Comparison of ENCODE assay signal across 16 cellular contexts in genomic region chr22:44049369-44050231, GRCh38. TPM values are rescaled to one million over a fixed set of nuclear protein-coding genes. Genes with fewer than 3 reads are reported as not detected.
DNase-seq lines count a peak whose midpoint lies in the region; ATAC-seq and TF ChIP-seq lines count a peak whose summit lies in the region.
"Had no signal": no experiment of that assay in that cellular context is flagged by ENCODE, and none has a peak within 500 bp of the region (broad histone marks: within the 10 kb centered on the region; RNA-seq: fewer than 3 reads in every experiment).

No MANE protein-coding gene starts in this region.

- no peak overlapping the region for H3K4me3 Mint-ChIP-seq in activated CD4-positive, alpha-beta T cell treated with anti-CD3 and anti-CD28 coated beads, Interleukin-2, amount 10 ng/mL, durations not matched to agents 7 days and 5 days
- no peak overlapping the region for H3K4me3 Mint-ChIP-seq in T-helper 17 cell
- H3K4me3 Mint-ChIP-seq in stimulated activated naive B cell treated with anti-CD40 and anti-IgM and Interleukin-4, amounts not matched to agents 10 μg/mL and 1 μg/mL and 100 μg/mL, for 72 hours, result peak overlapping the region; percentile 39 to 43
- H3K4me3 Mint-ChIP-seq: natural killer cell had no signal

- peak overlapping the region; percentile 11 for H3K27ac ChIP-seq in lower lobe of right lung

- TF ChIP-seq CTCF in lower lobe of right lung (IDR thresholded peaks at IDR 0.05), result no peak

- no peak for ATAC-seq in T-helper 17 cell
- no peak for ATAC-seq in lower lobe of right lung
- ATAC-seq in stimulated activated naive B cell treated with anti-CD40 and anti-IgM and Interleukin-4, amounts not matched to agents 10 μg/mL and 1 μg/mL and 100 μg/mL, for 72 hours (replicated peaks), result peak; percentile 53 to 72
- ATAC-seq: natural killer cell had no signal

- H3K27me3 ChIP-seq in lower lobe of right lung (ENCODE audit: low read depth) (no peaks in the 10 kb centered on the region), MG63 (no peaks in the 10 kb centered on the region)

- H3K9me3 ChIP-seq in T-helper 17 cell (ENCODE audit: control insufficient read depth, low read length, poor library complexity, severe bottlenecking) (no peaks in the 10 kb centered on the region), lower lobe of right lung (no peaks in the 10 kb centered on the region), MG63 (no peaks in the 10 kb centered on the region)
- H3K9me3 ChIP-seq: HAP-1 had no signal

- no peak for DNase-seq in activated CD4-positive, alpha-beta T cell treated with anti-CD3 and anti-CD28 coated beads, Interleukin-2, amount 10 ng/mL, durations not matched to agents 7 days and 5 days
- DNase-seq in activated CD4-positive, alpha-beta T cell treated with anti-CD3 and anti-CD28 coated beads for 1 hour, result no peak
- DNase-seq in T-helper 17 cell (no peak), lower lobe of right lung (no peak), MG63 (no peak), AML-193 (lab: John Stamatoyannopoulos, UW) (no peak)
- DNase-seq in stimulated activated naive B cell treated with anti-CD40 and anti-IgM and Interleukin-4, amounts not matched to agents 10 μg/mL and 1 μg/mL and 100 μg/mL, for 72 hours, result no peak
- no peak for DNase-seq in NK-92 treated with Interleukin-12 subunit alpha and Interleukin-12 subunit beta, amount 100 ng/mL, for 24 hours (lab: John Stamatoyannopoulos, UW)
- DNase-seq: amniotic stem cell; kidney; natural killer cell; NCI-H345; RPMI8226; stimulated activated CD4-positive, alpha-beta T cell treated with anti-CD3 and anti-CD28 coated beads, Interleukin-15, amount 100 ng/mL, for 24 hours; trophoblast cell had no signal

- CTCF ChIA-PET in activated CD4-positive, alpha-beta T cell treated with anti-CD3 and anti-CD28 coated beads, Interleukin-2, amount 10 ng/mL, durations not matched to agents 7 days and 5 days (lab: Charles Lee), result interaction anchor here (1.0 to 1.5 kb wide), 2 partner anchors 22 to 41 kb away, joined by 3 to 4 read pairs; no protein-coding TSS in a partner anchor

- peaks cover 39% of the 10 kb centered on the region for H3K4me1 ChIP-seq in lower lobe of right lung
- H3K4me1 ChIP-seq: HAP-1 had no signal

- H3K36me3 Mint-ChIP-seq in activated CD4-positive, alpha-beta T cell treated with anti-CD3 and anti-CD28 coated beads, Interleukin-2, amount 10 ng/mL, durations not matched to agents 7 days and 5 days (ENCODE audit: low read depth), result no peaks in the 10 kb centered on the region
- H3K36me3 Mint-ChIP-seq in T-helper 17 cell (ENCODE audit: low read depth), result no peaks in the 10 kb centered on the region
- H3K36me3 Mint-ChIP-seq in stimulated activated naive B cell treated with anti-CD40 and anti-IgM and Interleukin-4, amounts not matched to agents 10 μg/mL and 1 μg/mL and 100 μg/mL, for 72 hours, result peaks cover 51 to 68% of the 10 kb centered on the region in 2 donors
- H3K36me3 Mint-ChIP-seq: natural killer cell had no signal

- no peaks in the 10 kb centered on the region for H3K27me3 Mint-ChIP-seq in activated CD4-positive, alpha-beta T cell treated with anti-CD3 and anti-CD28 coated beads, Interleukin-2, amount 10 ng/mL, durations not matched to agents 7 days and 5 days
- peaks cover 5% of the 10 kb centered on the region for H3K27me3 Mint-ChIP-seq in T-helper 17 cell
- no peaks in the 10 kb centered on the region for H3K27me3 Mint-ChIP-seq in stimulated activated naive B cell treated with anti-CD40 and anti-IgM and Interleukin-4, amounts not matched to agents 10 μg/mL and 1 μg/mL and 100 μg/mL, for 72 hours

- H3K4me1 Mint-ChIP-seq in activated CD4-positive, alpha-beta T cell treated with anti-CD3 and anti-CD28 coated beads, Interleukin-2, amount 10 ng/mL, durations not matched to agents 7 days and 5 days, result peaks cover 35% of the 10 kb centered on the region
- H3K4me1 Mint-ChIP-seq in T-helper 17 cell, result peaks cover 16% of the 10 kb centered on the region
- peaks cover 49 to 67% of the 10 kb centered on the region in 2 donors for H3K4me1 Mint-ChIP-seq in stimulated activated naive B cell treated with anti-CD40 and anti-IgM and Interleukin-4, amounts not matched to agents 10 μg/mL and 1 μg/mL and 100 μg/mL, for 72 hours

- POLR2A ChIA-PET in activated CD4-positive, alpha-beta T cell treated with anti-CD3 and anti-CD28 coated beads, Interleukin-2, amount 10 ng/mL, durations not matched to agents 7 days and 5 days (lab: Charles Lee), result no interaction called here

- H3K36me3 ChIP-seq in lower lobe of right lung (no peaks in the 10 kb centered on the region), MG63 (peaks cover 5% of the 10 kb centered on the region)
- H3K36me3 ChIP-seq: HAP-1 had no signal

- H3K27ac Mint-ChIP-seq in activated CD4-positive, alpha-beta T cell treated with anti-CD3 and anti-CD28 coated beads, Interleukin-2, amount 10 ng/mL, durations not matched to agents 7 days and 5 days, result peak overlapping the region; percentile 57
- H3K27ac Mint-ChIP-seq in T-helper 17 cell, result peak overlapping the region; percentile 66
- peak overlapping the region; percentile 25 for H3K27ac Mint-ChIP-seq in stimulated activated naive B cell treated with anti-CD40 and anti-IgM and Interleukin-4, amounts not matched to agents 10 μg/mL and 1 μg/mL and 100 μg/mL, for 72 hours
- H3K27ac Mint-ChIP-seq: natural killer cell had no signal

- H3K4me3 ChIP-seq in lower lobe of right lung, result no peak overlapping the region
- H3K4me3 ChIP-seq in MG63, result no peak overlapping the region
- H3K4me3 ChIP-seq: HAP-1 had no signal

- H3K9me3 Mint-ChIP-seq in activated CD4-positive, alpha-beta T cell treated with anti-CD3 and anti-CD28 coated beads, Interleukin-2, amount 10 ng/mL, durations not matched to agents 7 days and 5 days, result no peaks in the 10 kb centered on the region
- H3K9me3 Mint-ChIP-seq in stimulated activated naive B cell treated with anti-CD40 and anti-IgM and Interleukin-4, amounts not matched to agents 10 μg/mL and 1 μg/mL and 100 μg/mL, for 72 hours, result no peaks in the 10 kb centered on the region
- H3K9me3 Mint-ChIP-seq: natural killer cell had no signal

- intact Hi-C loops in lower lobe of right lung (cut with DNase I), result no loop called here

RNA-seq across cellular contexts. Expression of gene PARVB, which starts 25.5 kb away (rescaled TPM):
- total RNA-seq in activated CD4-positive, alpha-beta T cell treated with anti-CD3 and anti-CD28 coated beads, Interleukin-2, amount 10 ng/mL, durations not matched to agents 7 days and 5 days, result 10 to 100 TPM; 18.2 to 19.2 TPM
- total RNA-seq in T-helper 17 cell, result 10 to 100 TPM; 14.6 to 36.4 TPM
- total RNA-seq in lower lobe of right lung, result 44.7 TPM
- total RNA-seq in MG63 (2014; rRNA removed; shearing (Covaris generic); ENCODE audit: low replicate concordance), result 31.0 and 88.1 TPM in 2 replicates

Comparison
In these comparisons a context has a peak if more than half of its experiments do, and no peak if none do; other contexts are left out.
1. H3K4me3 Mint-ChIP-seq: peak in stimulated activated naive B cell treated with anti-CD40 and anti-IgM and Interleukin-4, amounts not matched to agents 10 μg/mL and 1 μg/mL and 100 μg/mL, for 72 hours (2 of 2); none in activated CD4-positive, alpha-beta T cell treated with anti-CD3 and anti-CD28 coated beads, Interleukin-2, amount 10 ng/mL, durations not matched to agents 7 days and 5 days (single experiment) and T-helper 17 cell (single experiment).
2. ATAC-seq: peak in stimulated activated naive B cell treated with anti-CD40 and anti-IgM and Interleukin-4, amounts not matched to agents 10 μg/mL and 1 μg/mL and 100 μg/mL, for 72 hours (2 of 2); none in T-helper 17 cell (single experiment) and lower lobe of right lung (0 of 2).
3. Peak in every context shown above with its lines, with median percentiles within 50 percentile points of each other: H3K27ac Mint-ChIP-seq.